In the genomic region with DNA sequence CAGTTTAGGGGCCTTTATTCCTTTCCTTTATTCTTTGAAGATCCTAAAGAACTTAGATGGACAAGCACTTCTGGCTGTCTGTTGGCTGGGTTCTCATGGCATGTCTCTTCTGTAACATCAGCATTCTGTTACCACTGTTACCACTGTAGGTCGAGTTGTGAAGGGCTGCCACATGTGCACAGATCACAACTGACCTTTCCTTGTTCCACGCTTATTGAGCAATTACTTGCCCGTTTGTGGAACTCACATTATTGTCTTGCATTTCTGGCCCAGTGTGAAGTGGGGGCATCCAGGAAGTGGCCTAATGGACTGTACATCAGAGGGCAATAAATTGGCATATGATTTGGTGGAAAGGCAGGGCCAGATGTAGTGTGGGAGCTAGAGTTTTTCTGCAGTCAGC, we compare ENCODE assay signal across 1 cellular context.
TF ChIP-seq lines count a peak whose summit lies in the region.

No MANE protein-coding gene starts in this region.

TF ChIP-seq in SK-N-SH treated with all-trans-retinoic acid at 6 μM for 48 hours, 23 proteins besides CTCF, POLR2A, EP300 and RAD21 (continued from another document):
- TF ChIP-seq, protein P1, sequence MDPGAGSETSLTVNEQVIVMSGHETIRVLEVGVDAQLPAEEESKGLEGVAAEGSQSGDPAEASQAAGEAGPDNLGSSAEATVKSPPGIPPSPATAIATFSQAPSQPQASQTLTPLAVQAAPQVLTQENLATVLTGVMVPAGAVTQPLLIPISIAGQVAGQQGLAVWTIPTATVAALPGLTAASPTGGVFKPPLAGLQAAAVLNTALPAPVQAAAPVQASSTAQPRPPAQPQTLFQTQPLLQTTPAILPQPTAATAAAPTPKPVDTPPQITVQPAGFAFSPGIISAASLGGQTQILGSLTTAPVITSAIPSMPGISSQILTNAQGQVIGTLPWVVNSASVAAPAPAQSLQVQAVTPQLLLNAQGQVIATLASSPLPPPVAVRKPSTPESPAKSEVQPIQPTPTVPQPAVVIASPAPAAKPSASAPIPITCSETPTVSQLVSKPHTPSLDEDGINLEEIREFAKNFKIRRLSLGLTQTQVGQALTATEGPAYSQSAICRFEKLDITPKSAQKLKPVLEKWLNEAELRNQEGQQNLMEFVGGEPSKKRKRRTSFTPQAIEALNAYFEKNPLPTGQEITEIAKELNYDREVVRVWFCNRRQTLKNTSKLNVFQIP (CRISPR knock-in tag; IDR thresholded peaks at IDR 0.05; ENCODE audit: borderline replicate concordance, low read depth): no peak
- TF ChIP-seq TCF4 (CRISPR knock-in tag; IDR thresholded peaks at IDR 0.05; ENCODE audit: borderline replicate concordance) (no peak), ZC3H10 (CRISPR knock-in tag; IDR thresholded peaks at IDR 0.05) (no peak), ZFP3 (CRISPR knock-in tag; IDR thresholded peaks at IDR 0.05) (no peak), ZNF8 (CRISPR knock-in tag; IDR thresholded peaks at IDR 0.05) (no peak), ARNTL (CRISPR knock-in tag; IDR thresholded peaks at IDR 0.05; ENCODE audit: borderline replicate concordance, low read depth) (no peak), RARB (CRISPR knock-in tag; IDR thresholded peaks at IDR 0.05) (no peak)
- TF ChIP-seq, protein P2, sequence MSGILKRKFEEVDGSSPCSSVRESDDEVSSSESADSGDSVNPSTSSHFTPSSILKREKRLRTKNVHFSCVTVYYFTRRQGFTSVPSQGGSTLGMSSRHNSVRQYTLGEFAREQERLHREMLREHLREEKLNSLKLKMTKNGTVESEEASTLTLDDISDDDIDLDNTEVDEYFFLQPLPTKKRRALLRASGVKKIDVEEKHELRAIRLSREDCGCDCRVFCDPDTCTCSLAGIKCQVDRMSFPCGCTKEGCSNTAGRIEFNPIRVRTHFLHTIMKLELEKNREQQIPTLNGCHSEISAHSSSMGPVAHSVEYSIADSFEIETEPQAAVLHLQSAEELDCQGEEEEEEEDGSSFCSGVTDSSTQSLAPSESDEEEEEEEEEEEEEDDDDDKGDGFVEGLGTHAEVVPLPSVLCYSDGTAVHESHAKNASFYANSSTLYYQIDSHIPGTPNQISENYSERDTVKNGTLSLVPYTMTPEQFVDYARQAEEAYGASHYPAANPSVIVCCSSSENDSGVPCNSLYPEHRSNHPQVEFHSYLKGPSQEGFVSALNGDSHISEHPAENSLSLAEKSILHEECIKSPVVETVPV (CRISPR knock-in tag; IDR thresholded peaks at IDR 0.05): no peak
